In genomic region chr14:50910495-50911420, GRCh38 we compare ENCODE assay signal across 15 cellular contexts. TPM values are rescaled to one million over a fixed set of nuclear protein-coding genes. Genes with fewer than 3 reads are reported as not detected.
DNase-seq lines count a peak whose midpoint lies in the region; ATAC-seq and TF ChIP-seq lines count a peak whose summit lies in the region.
"Had no signal": no experiment of that assay in that cellular context is flagged by ENCODE, and none has a peak within 500 bp of the region (broad histone marks: within the 10 kb centered on the region; RNA-seq: fewer than 3 reads in every experiment).

No MANE protein-coding gene starts in this region.

- CTCF ChIA-PET in Caco-2 (lab: Charles Lee) = no interaction called here

- ATAC-seq in gastroesophageal sphincter = no peak

- no peak overlapping the region for H3K27ac ChIP-seq in gastroesophageal sphincter
- H3K27ac ChIP-seq: C4-2B, SJCRH30 had no signal

- TF ChIP-seq CTCF in Caco-2 (IDR thresholded peaks at IDR 0.05; ENCODE audit: insufficient read depth in 1 of 2, low read depth in 1 of 2, low read length in 1 of 2, severe bottlenecking in 1 of 2, unreplicated experiment in 1 of 2) (no peak), neural crest cell (conservative IDR thresholded peaks at IDR 0.05) (no peak), gastroesophageal sphincter (IDR thresholded peaks at IDR 0.05) (no peak)

- H3K4me1 ChIP-seq in Caco-2 (no peaks in the 10 kb centered on the region; the same call in 1 of the 2 replicates), gastroesophageal sphincter (no peaks in the 10 kb centered on the region)

- intact Hi-C loops in Caco-2 (cut with micrococcal nuclease; ENCODE audit: unreplicated experiment) = no loop called here

- TF ChIP-seq EP300 in gastroesophageal sphincter (IDR thresholded peaks at IDR 0.05) = no peak

- H3K9me3 Mint-ChIP-seq in Caco-2 (ENCODE audit: unreplicated experiment) = no peaks in the 10 kb centered on the region
- H3K9me3 Mint-ChIP-seq in neural crest cell = no peaks in the 10 kb centered on the region

- no peak overlapping the region for H3K27ac Mint-ChIP-seq in Caco-2 (ENCODE audit: unreplicated experiment)
- peak overlapping the region; percentile 76 for H3K27ac Mint-ChIP-seq in neural crest cell (ENCODE audit: unreplicated experiment)

- no peaks in the 10 kb centered on the region for H3K4me1 Mint-ChIP-seq in Caco-2 (ENCODE audit: low read depth, unreplicated experiment)
- H3K4me1 Mint-ChIP-seq in neural crest cell = peaks cover 32% of the 10 kb centered on the region

- H3K9me3 ChIP-seq in Caco-2 = no peaks in the 10 kb centered on the region
- H3K9me3 ChIP-seq in gastroesophageal sphincter = no peaks in the 10 kb centered on the region
- H3K9me3 ChIP-seq: SJCRH30 had no signal

- H3K4me3 Mint-ChIP-seq in Caco-2 (ENCODE audit: unreplicated experiment) = no peak overlapping the region
- H3K4me3 Mint-ChIP-seq in neural crest cell = no peak overlapping the region

- TF ChIP-seq POLR2A in gastroesophageal sphincter (IDR thresholded peaks at IDR 0.05) = no peak

- no peaks in the 10 kb centered on the region for H3K27me3 Mint-ChIP-seq in Caco-2 (ENCODE audit: insufficient read depth, unreplicated experiment)
- no peaks in the 10 kb centered on the region for H3K27me3 Mint-ChIP-seq in neural crest cell (ENCODE audit: low read depth)

- WGBS in gastroesophageal sphincter (ENCODE audit: low coverage in 1 of 2), 2 donors = 83 to 88% methylated on average over 3 to 4 of the region's 5 CpGs

- H3K36me3 ChIP-seq in Caco-2 (ENCODE audit: control insufficient read depth, insufficient read depth, low read length) (no peaks in the 10 kb centered on the region; the same call in 1 of the 2 replicates), gastroesophageal sphincter (peaks cover 0 to 96% of the 10 kb centered on the region in 2 donors)
- H3K36me3 ChIP-seq: SJCRH30 had no signal

- H3K4me3 ChIP-seq in Caco-2 (ENCODE audit: low read depth, low read length) (no peak overlapping the region), gastroesophageal sphincter (no peak overlapping the region)
- H3K4me3 ChIP-seq: SJCRH30 had no signal

- BruUV-seq in Caco-2 (replicated peaks; lab: Mats Ljungman, UMichigan) = no TSS peak

- H3K36me3 Mint-ChIP-seq in Caco-2 (ENCODE audit: insufficient read depth, unreplicated experiment) (peaks cover 20% of the 10 kb centered on the region), neural crest cell (ENCODE audit: low read depth) (peaks cover 16% of the 10 kb centered on the region)

- DNase-seq in Caco-2 = peak; percentile 21 to 58
- peak; percentile 41 for DNase-seq in NCI-H69 (lab: John Stamatoyannopoulos, UW)
- peak; percentile 13 for DNase-seq in foreskin melanocyte
- DNase-seq in neural crest cell (ENCODE audit: low read depth, low spot score) = no peak
- no peak for DNase-seq in NCI-H345 (lab: John Stamatoyannopoulos, UW)
- DNase-seq in pons (ENCODE audit: low spot score) = no peak
- no peak for DNase-seq in dedifferentiated amniotic fluid mesenchymal stem cell (ENCODE audit: extremely low spot score)
- DNase-seq: NCI-H1048, NCI-H226, NCI-H526 treated with DMSO at 0.1 percent for 48 hours had no signal

- H3K27me3 ChIP-seq in Caco-2 (replicated peaks; ENCODE audit: control insufficient read depth, insufficient read depth, low read length) (no peaks in the 10 kb centered on the region), gastroesophageal sphincter (no peaks in the 10 kb centered on the region)
- H3K27me3 ChIP-seq: SJCRH30 had no signal

- POLR2A ChIA-PET in Caco-2 (lab: Charles Lee) = interaction anchor here (0.9 kb wide), 1 partner anchor 33 kb away, joined by 3 read pairs; the partner anchor contains the start of gene PYGL

RNA-seq across cellular contexts. Expression of gene PYGL, which starts 33.5 kb away (rescaled TPM):
- total RNA-seq in Caco-2 (2022) (80.8 and 98.1 TPM in 2 replicates), neural crest cell (45.2 and 45.3 TPM in 2 replicates), gastroesophageal sphincter (10 to 100 TPM; 18.5 to 39.7 (median 27.4) TPM)

RNA-seq across cellular contexts. Expression of gene ABHD12B, which starts 38.9 kb away (rescaled TPM):
- total RNA-seq in Caco-2 (2022) = not detected in 2 replicates
- 0.35 and 0.73 TPM in 2 replicates for total RNA-seq in neural crest cell
- not detected for total RNA-seq in gastroesophageal sphincter
- total RNA-seq: Daoy, MCF 10A, SJCRH30 had no signal

Comparison
In these comparisons a context has a peak if more than half of its experiments do, and no peak if none do; other contexts are left out.
1. DNase-seq: peak in Caco-2 (2 of 2), NCI-H69 (single experiment) and foreskin melanocyte (single experiment); none in neural crest cell (single experiment), NCI-H345 (single experiment), pons (single experiment) and dedifferentiated amniotic fluid mesenchymal stem cell (single experiment).